In the genomic region with DNA sequence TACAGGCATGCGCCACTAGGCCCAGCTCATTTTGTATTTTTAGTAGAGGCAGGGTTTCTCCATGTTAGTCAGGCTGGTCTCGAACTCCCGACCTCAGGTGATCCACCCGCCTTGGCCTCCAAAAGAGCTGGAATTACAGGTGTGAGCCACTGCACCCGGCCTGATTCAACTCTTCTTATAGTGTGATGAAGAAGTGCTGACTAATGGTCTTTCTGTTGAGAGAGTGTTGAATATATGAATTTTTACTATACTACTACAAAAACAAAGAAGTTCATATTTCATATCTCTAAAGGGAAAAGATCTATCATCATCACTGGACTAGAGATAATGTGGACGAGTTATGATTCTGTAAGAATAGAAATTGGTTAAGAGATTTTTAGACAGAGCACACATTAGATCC, we compare ENCODE assay signal across 34 cellular contexts.
"Had no signal": no experiment of that assay in that cellular context is flagged by ENCODE, and none has a peak within 500 bp of the region (broad histone marks: within the 10 kb centered on the region; RNA-seq: fewer than 3 reads in every experiment).

No MANE protein-coding gene starts in this region.

- H3K4me3 ChIP-seq: adrenal gland, body of pancreas, breast epithelium had no signal

- H3K36me3 ChIP-seq: adrenal gland, brain microvascular endothelial cell, breast epithelium had no signal

- ATAC-seq: activated CD8-positive, alpha-beta T cell treated with anti-CD3 and anti-CD28 coated beads for 36 hours; activated naive CD4-positive, alpha-beta T cell treated with anti-CD3 and anti-CD28 coated beads, Interleukin-2, amount 50 U/mL, for 72 hours; activated T-cell treated with anti-CD3 and anti-CD28 coated beads, Interleukin-2, amount 50 U/mL, for 4 hours; activated T-cell treated with anti-CD3 and anti-CD28 coated beads, Interleukin-2, amount 50 U/mL, for 72 hours; activated T-helper 17 cell treated with anti-CD3 and anti-CD28 coated beads, Interleukin-2, amount 50 U/mL, for 72 hours; body of pancreas had no signal

- H3K4me1 ChIP-seq: adrenal gland, body of pancreas, breast epithelium had no signal

- H3K27me3 ChIP-seq: adrenal gland, body of pancreas, brain microvascular endothelial cell, breast epithelium had no signal

- FAIRE-seq: astrocyte, TTC549 had no signal

- DNase-seq: activated B cell treated with CpG ODN at 0.5 μM for 24 hours; activated CD4-positive, alpha-beta memory T cell treated with anti-CD3 and anti-CD28 coated beads for 36 hours; activated CD4-positive, alpha-beta T cell treated with anti-CD3 and anti-CD28 coated beads for 4 hours; activated CD4-positive, alpha-beta T cell treated with anti-CD3 and anti-CD28 coated beads, Interleukin-2, amount 10 ng/mL, durations not matched to agents 24 days and 14 days; activated CD4-positive, alpha-beta T cell treated with anti-CD3 and anti-CD28 coated beads, Interleukin-2, amount 50 U/mL, for 1 hour; activated CD4-positive, alpha-beta T cell treated with anti-CD3 and anti-CD28 coated beads, Interleukin-2, amount 50 U/mL, for 4 hours; activated CD4-positive, CD25-positive, alpha-beta regulatory T cell treated with anti-CD3 and anti-CD28 coated beads, Interleukin-2, amount 50 U/mL, for 72 hours; activated CD8-positive, alpha-beta memory T cell treated with anti-CD3 and anti-CD28 coated beads, Interleukin-2, amount 50 U/mL, for 4 hours; activated CD8-positive, alpha-beta T cell treated with anti-CD3 and anti-CD28 coated beads for 36 hours; activated effector memory CD4-positive, alpha-beta T cell treated with anti-CD3 and anti-CD28 coated beads, Interleukin-2, amount 50 U/mL, for 16 hours; activated gamma-delta T cell treated with Interleukin-2 at 50 U/mL for 16 hours; activated naive CD4-positive, alpha-beta T cell; activated naive CD4-positive, alpha-beta T cell treated with anti-CD3 and anti-CD28 coated beads for 36 hours; activated naive CD4-positive, alpha-beta T cell treated with anti-CD3 and anti-CD28 coated beads, Interleukin-2, amount 50 U/mL, for 16 hours; activated naive CD8-positive, alpha-beta T cell treated with anti-CD3 and anti-CD28 coated beads for 36 hours; activated T-cell treated with anti-CD3 and anti-CD28 coated beads for 4 hours; activated T-cell treated with anti-CD3 and anti-CD28 coated beads, Interleukin-2, amount 50 U/mL, for 1 hour; activated T-cell treated with anti-CD3 and anti-CD28 coated beads, Interleukin-2, amount 50 U/mL, for 4 hours; activated T-cell treated with anti-CD3 and anti-CD28 coated beads, Interleukin-2, amount 50 U/mL, for 72 hours; adrenal gland; amniotic stem cell; aorta; body of pancreas; brain microvascular endothelial cell; central memory CD4-positive, alpha-beta T cell; T-helper 1 cell; T-helper 2 cell; T-helper 9 cell had no signal

- H3K27ac ChIP-seq: adrenal gland, body of pancreas, brain microvascular endothelial cell, breast epithelium, VCaP had no signal

- H3K9me3 ChIP-seq: adrenal gland, body of pancreas, breast epithelium had no signal
